13 cellular contexts compared by ENCODE assay signal in genomic region chr2:203908344-203909185, GRCh38. TPM values are rescaled to one million over a fixed set of nuclear protein-coding genes. Genes with fewer than 3 reads are reported as not detected.
DNase-seq lines count a peak whose midpoint lies in the region; ATAC-seq and TF ChIP-seq lines count a peak whose summit lies in the region.
"Had no signal": no experiment of that assay in that cellular context is flagged by ENCODE, and none has a peak within 500 bp of the region (broad histone marks: within the 10 kb centered on the region; RNA-seq: fewer than 3 reads in every experiment).

No MANE protein-coding gene starts in this region.

- peak; percentile 58 to 74 for DNase-seq in HL-60 (ENCODE audit: low read depth in 1 of 2, low spot score in 1 of 2)
- peak; percentile 55 for DNase-seq in RPMI8226
- DNase-seq in left ventricle myocardium inferior = no peak
- no peak for DNase-seq in gastrocnemius medialis
- DNase-seq in T-helper 1 cell = no peak
- no peak for DNase-seq in stimulated activated naive CD8-positive, alpha-beta T cell treated with anti-CD3 and anti-CD28 coated beads, Interleukin-15, Interleukin-2, amounts not matched to agents 100 U/mL and 50 U/mL, for 24 hours
- no peak for DNase-seq in hippocampal formation (lab: John Stamatoyannopoulos, UW)
- no peak for DNase-seq in HCEC 1CT
- DNase-seq: activated CD4-positive, alpha-beta T cell treated with anti-CD3 and anti-CD28 coated beads for 1 hour; effector CD8-positive, alpha-beta T cell; NCI-H2107; thyroid gland had no signal

- intact Hi-C loops in left ventricle myocardium inferior (cut with micrococcal nuclease) = loop anchor here (10.0 kb wide), 1 partner anchor 424 kb away; no protein-coding TSS in a partner anchor
- intact Hi-C loops in gastrocnemius medialis (cut with DNase I; ENCODE audit: low total_unique reads) = loop anchor here (1.0 kb wide), 1 partner anchor 424 kb away; no protein-coding TSS in a partner anchor

- H3K27ac ChIP-seq in HL-60 (replicated peaks) = peak overlapping the region; percentile 61
- H3K27ac ChIP-seq in left ventricle myocardium inferior (replicated peaks) = peak overlapping the region; percentile 52
- peak overlapping the region in 3 of 4 donors; percentile 24 to 61 (median 40) for H3K27ac ChIP-seq in gastrocnemius medialis
- H3K27ac ChIP-seq: thyroid gland had no signal

- peaks cover 15% of the 10 kb centered on the region for H3K4me1 ChIP-seq in left ventricle myocardium inferior
- H3K4me1 ChIP-seq in gastrocnemius medialis = peaks cover 12 to 18% of the 10 kb centered on the region in 2 donors
- H3K4me1 ChIP-seq: thyroid gland had no signal

- in situ Hi-C loops in gastrocnemius medialis (cut with MboI; ENCODE audit: low sequenced_read_pairs in 4 of 4) = loop anchor here in 1 of 4 donors (25.0 kb wide), 1 partner anchor 421 kb away; no protein-coding TSS in a partner anchor

- no peak for TF ChIP-seq POLR2A in gastrocnemius medialis (IDR thresholded peaks at IDR 0.05)

- peak in 1 of 2 donors; percentile 50 for ATAC-seq in gastrocnemius medialis
- no peak for ATAC-seq in stimulated activated naive CD8-positive, alpha-beta T cell treated with anti-CD3 and anti-CD28 coated beads, Interleukin-15, Interleukin-2, amounts not matched to agents 100 U/mL and 50 U/mL, for 24 hours

- H3K27me3 ChIP-seq in HL-60 (ENCODE audit: insufficient read depth, poor library complexity, severe bottlenecking) (no peaks in the 10 kb centered on the region), left ventricle myocardium inferior (ENCODE audit: low read depth) (no peaks in the 10 kb centered on the region), gastrocnemius medialis (no peaks in the 10 kb centered on the region)
- H3K27me3 ChIP-seq: thyroid gland had no signal

- H3K4me3 ChIP-seq in HL-60 (replicated peaks; ENCODE audit: insufficient read depth, low read length) (no peak overlapping the region), left ventricle myocardium inferior (peak overlapping the region; percentile 48), gastrocnemius medialis (peak overlapping the region in 1 of 4 donors; percentile 47)
- H3K4me3 ChIP-seq: thyroid gland had no signal

- H3K36me3 ChIP-seq in left ventricle myocardium inferior (no peaks in the 10 kb centered on the region), gastrocnemius medialis (no peaks in the 10 kb centered on the region)
- H3K36me3 ChIP-seq: thyroid gland had no signal

- TF ChIP-seq CTCF in HL-60 (IDR thresholded peaks at IDR 0.05; ENCODE audit: insufficient read depth, low read length) = no peak
- TF ChIP-seq CTCF in left ventricle myocardium inferior (IDR thresholded peaks at IDR 0.05; ENCODE audit: borderline replicate concordance) = no peak
- no peak for TF ChIP-seq CTCF in gastrocnemius medialis (IDR thresholded peaks at IDR 0.05 in 4 of 5, conservative IDR thresholded peaks at IDR 0.05 in 1 of 5)

- H3K9me3 ChIP-seq in left ventricle myocardium inferior (replicated peaks) (peaks cover under 1% of the 10 kb centered on the region), gastrocnemius medialis (no peaks in the 10 kb centered on the region)
- H3K9me3 ChIP-seq: thyroid gland had no signal

RNA-seq across cellular contexts. Expression of gene ICOS, which starts 28.0 kb away (rescaled TPM):
- total RNA-seq in left ventricle myocardium inferior (not detected), gastrocnemius medialis (not detected)
- total RNA-seq: neural crest cell had no signal

RNA-seq across cellular contexts. Expression of gene CTLA4, which starts 41.0 kb away (rescaled TPM):
- total RNA-seq in left ventricle myocardium inferior (0.11 TPM), gastrocnemius medialis (not detected)

Comparison
In these comparisons a context has a peak if more than half of its experiments do, and no peak if none do; other contexts are left out.
1. DNase-seq: peak in HL-60 (2 of 2) and RPMI8226 (single experiment); none in left ventricle myocardium inferior (single experiment), gastrocnemius medialis (0 of 2), T-helper 1 cell (0 of 5), stimulated activated naive CD8-positive, alpha-beta T cell treated with anti-CD3 and anti-CD28 coated beads, Interleukin-15, Interleukin-2, amounts not matched to agents 100 U/mL and 50 U/mL, for 24 hours (single experiment), hippocampal formation (0 of 2) and HCEC 1CT (single experiment).
2. Peak in every context shown above with its lines, with median percentiles within 50 percentile points of each other: H3K27ac ChIP-seq.